ENCODE assay signal across 8 cellular contexts in genomic region chr22:46762238-46763050, GRCh38. TPM values are rescaled to one million over a fixed set of nuclear protein-coding genes. Genes with fewer than 3 reads are reported as not detected.
A peak's percentile ranks its signal among the peaks of the same experiment; 100 is the strongest.
DNase-seq lines count a peak whose midpoint lies in the region; ATAC-seq and TF ChIP-seq lines count a peak whose summit lies in the region.

Gene TBC1D22A, plus strand, starts transcription at chr22:46762650. Its CDS starts 137 bp downstream, at chr22:46762787.

- POLR2A ChIA-PET in BJ (lab: Charles Lee), result interaction anchor here (1.4 kb wide), 1 partner anchor 11 kb away, joined by 5 read pairs; no protein-coding TSS in a partner anchor

- H3K4me1 ChIP-seq in left lung, result peaks cover 21 to 67% of the 10 kb centered on the region in 2 donors

- peak within 1 kb of the TSS; percentile 78 to 98 for H3K27ac ChIP-seq in left lung

- no peaks in the 10 kb centered on the region for H3K9me3 ChIP-seq in left lung

- DNase-seq in BJ (ENCODE audit: low read depth) (peak; percentile 49), NCI-H748 treated with DMSO at 0.1 percent for 48 hours (lab: John Stamatoyannopoulos, UW) (peak; percentile 77), dermis blood vessel endothelial cell (peak; percentile 97), left lung (peak; percentile 94 to 98)
- DNase-seq in activated CD4-positive, alpha-beta T cell treated with anti-CD3 and anti-CD28 coated beads, Interleukin-2, amount 50 U/mL, for 4 hours, result peak; percentile 93
- peak; percentile 92 for DNase-seq in stimulated activated CD4-positive, alpha-beta T cell treated with anti-CD3 and anti-CD28 coated beads, Interleukin-2, amount 100 ng/mL, for 4 hours (ENCODE audit: low read depth)

- 0 out of 2 replicates have a peak, but pooled peaks have one; percentile 2 for TF ChIP-seq CTCF in BJ (IDR thresholded peaks at IDR 0.05; ENCODE audit: insufficient read depth, low read depth, low read length)
- peak in 1 of 2 donors; percentile 24 for TF ChIP-seq CTCF in left lung (IDR thresholded peaks at IDR 0.05)

- CTCF ChIA-PET in BJ (lab: Yijun Ruan, JAX), result interaction anchor here (0.5 to 1.4 kb wide), 6 partner anchors 14 to 1729 kb away, joined by 3 to 5 read pairs (median 4); no protein-coding TSS in a partner anchor

- H3K27me3 ChIP-seq in BJ (ENCODE audit: control insufficient read depth, insufficient read depth, low read length) (no peaks in the 10 kb centered on the region), left lung (no peaks in the 10 kb centered on the region)

- H3K4me3 ChIP-seq in BJ (ENCODE audit: low read depth, low read length), result peak within 1 kb of the TSS; percentile 100
- H3K4me3 ChIP-seq in left lung, result peak within 1 kb of the TSS; percentile 85 to 92

- ATAC-seq in GM19324 (IDR thresholded peaks at IDR 0.05; ENCODE audit: low FRiP score, unreplicated experiment) (peak; percentile 80), HG03469 (IDR thresholded peaks at IDR 0.05; ENCODE audit: unreplicated experiment) (peak; percentile 39), left lung (peak; percentile 90)

- H3K36me3 ChIP-seq in BJ (ENCODE audit: control insufficient read depth, insufficient read depth, low read length) (no peaks in the 10 kb centered on the region; the same call in 1 of the 2 replicates), left lung (no peaks in the 10 kb centered on the region)

- intact Hi-C loops in left lung (cut with DNase I), result no loop called here

RNA-seq across cellular contexts. Expression of gene TBC1D22A, which starts in this region (rescaled TPM):
- 20.5 and 24.2 TPM in 2 replicates for polyA plus RNA-seq in BJ (2011; rRNA removed)
- 11.9 and 12.4 TPM in 2 replicates for polyA minus RNA-seq in BJ (2011; rRNA and poly(A)+ RNA removed)
- total RNA-seq in dermis blood vessel endothelial cell (19.4 and 23.8 TPM in 2 replicates), left lung (10 to 100 TPM; 27.3 to 33.5 TPM)

Comparison
In these comparisons a context has a peak if more than half of its experiments do, and no peak if none do; other contexts are left out.
1. Peak in every context shown above with its lines: DNase-seq, ATAC-seq, H3K4me3 ChIP-seq and H3K27ac ChIP-seq.
2. ATAC-seq: peak in every context shown above with its lines; median percentile 90 in left lung; 80 in GM19324; 39 in HG03469.